In genomic region chr14:58331111-58331510, GRCh38 we compare ENCODE assay signal across 8 cellular contexts. TPM values are rescaled to one million over a fixed set of nuclear protein-coding genes. Genes with fewer than 3 reads are reported as not detected.
DNase-seq lines count a peak whose midpoint lies in the region; ATAC-seq and TF ChIP-seq lines count a peak whose summit lies in the region.

No MANE protein-coding gene starts in this region.

- H2AFZ ChIP-seq in neuronal stem cell (ENCODE audit: low read length) = peak overlapping the region; percentile 73

- CTCF ChIA-PET in RWPE1 (lab: Yijun Ruan, JAX) = no interaction called here

- no peaks in the 10 kb centered on the region for H3K27me3 ChIP-seq in foreskin keratinocyte
- H3K27me3 ChIP-seq in neuronal stem cell (ENCODE audit: control insufficient read depth in 3 of 3, insufficient read depth in 3 of 3, low read depth in 1 of 3, low read length in 3 of 3) = no peaks in the 10 kb centered on the region
- H3K27me3 ChIP-seq in stomach smooth muscle (ENCODE audit: control insufficient read depth in 1 of 2, insufficient read depth in 2 of 2, low read length in 2 of 2) = no peaks in the 10 kb centered on the region

- H3K9ac ChIP-seq in neuronal stem cell (ENCODE audit: low read depth, low read length, poor library complexity) (no peak overlapping the region), stomach smooth muscle (ENCODE audit: low read length in 2 of 2) (peak overlapping the region in 1 of 2 donors; percentile 30)

- TF ChIP-seq CTCF in RWPE1 (conservative IDR thresholded peaks at IDR 0.05; ENCODE audit: low read depth) = no peak
- TF ChIP-seq CTCF in foreskin keratinocyte (conservative IDR thresholded peaks at IDR 0.05) = no peak

- peak overlapping the region; percentile 35 for H3K4me2 ChIP-seq in neuronal stem cell (ENCODE audit: insufficient read depth, low read length, poor library complexity, severe bottlenecking)

- H3K4me3 ChIP-seq in neuronal stem cell (ENCODE audit: low read length in 2 of 2) (peak overlapping the region in 1 of 2 donors; percentile 41), stomach smooth muscle (ENCODE audit: low read length in 2 of 2) (peak overlapping the region; percentile 53 to 57)

- H3K18ac ChIP-seq in neuronal stem cell (ENCODE audit: low read length) = no peak overlapping the region

- no peak overlapping the region for H3K4ac ChIP-seq in neuronal stem cell (ENCODE audit: low read length)

- H2BK120ac ChIP-seq in neuronal stem cell (ENCODE audit: low read depth, low read length) = no peak overlapping the region

- no peak overlapping the region for H3K27ac ChIP-seq in RWPE1
- H3K27ac ChIP-seq in foreskin keratinocyte = no peak overlapping the region
- H3K27ac ChIP-seq in neuronal stem cell (replicated peaks; ENCODE audit: low read length) = no peak overlapping the region
- H3K27ac ChIP-seq in stomach smooth muscle (ENCODE audit: low read length) = peak overlapping the region; percentile 26

- H3K36me3 ChIP-seq in neuronal stem cell (replicated peaks in 1 of 2; ENCODE audit: control insufficient read depth in 2 of 2, insufficient read depth in 2 of 2, low read length in 2 of 2) (peaks cover 7 to 70% of the 10 kb centered on the region in 2 donors), stomach smooth muscle (ENCODE audit: control insufficient read depth in 2 of 2, insufficient read depth in 2 of 2, low read length in 2 of 2) (peaks cover 3 to 13% of the 10 kb centered on the region in 2 donors)

- no peak overlapping the region for H2AK5ac ChIP-seq in neuronal stem cell (ENCODE audit: low read depth, low read length)

- H2BK5ac ChIP-seq in neuronal stem cell (ENCODE audit: low read length) = no peak overlapping the region

- no peak overlapping the region for H3K23ac ChIP-seq in neuronal stem cell (ENCODE audit: low read depth, low read length, poor library complexity)

- H3K79me1 ChIP-seq in neuronal stem cell (ENCODE audit: low read depth, low read length) = no peaks in the 10 kb centered on the region

- H2BK15ac ChIP-seq in neuronal stem cell (ENCODE audit: low read length) = no peak overlapping the region

- H3K14ac ChIP-seq in neuronal stem cell (ENCODE audit: low read length) = no peak overlapping the region

- POLR2A ChIA-PET in RWPE1 (lab: Yijun Ruan, JAX; ENCODE audit: low non-redundant PET) = no interaction called here

- H3K4me1 ChIP-seq in foreskin keratinocyte (peaks cover 13% of the 10 kb centered on the region), neuronal stem cell (ENCODE audit: control insufficient read depth in 2 of 2, insufficient read depth in 1 of 2, low read depth in 1 of 2, low read length in 2 of 2) (peaks cover 2 to 7% of the 10 kb centered on the region in 2 donors), stomach smooth muscle (ENCODE audit: control insufficient read depth, insufficient read depth, low read length) (no peaks in the 10 kb centered on the region)

- no CpG with 5 or more reads among the region's 5 CpGs for WGBS in neuronal stem cell (ENCODE audit: extremely low coverage in 2 of 2, insufficient read length in 2 of 2, insufficient replicate concordance in 1 of 2), 2 donors

- H3K9me3 ChIP-seq in neuronal stem cell (replicated peaks in 1 of 2; ENCODE audit: control insufficient read depth in 2 of 2, insufficient read depth in 1 of 2, low read depth in 1 of 2, low read length in 2 of 2) = no peaks in the 10 kb centered on the region
- H3K9me3 ChIP-seq in stomach smooth muscle (ENCODE audit: control insufficient read depth in 2 of 2, low read length in 2 of 2) = no peaks in the 10 kb centered on the region

- H4K8ac ChIP-seq in neuronal stem cell (ENCODE audit: low read depth, low read length) = no peak overlapping the region

- H4K91ac ChIP-seq in neuronal stem cell (ENCODE audit: low read depth, low read length, poor library complexity) = no peak overlapping the region

- no peak overlapping the region for H2BK12ac ChIP-seq in neuronal stem cell (ENCODE audit: low read length)

- ATAC-seq in foreskin keratinocyte = peak; percentile 89

- DNase-seq in DMS53 treated with DMSO at 0.1 percent for 48 hours (lab: John Stamatoyannopoulos, UW; ENCODE audit: unreplicated experiment) (peak; percentile 96), H4 (ENCODE audit: low spot score) (peak; percentile 96), LHCN-M2 (ENCODE audit: low read depth) (peak; percentile 95), RWPE1 (ENCODE audit: low spot score) (peak; percentile 59), foreskin keratinocyte (peak; percentile 67 to 85), neuronal stem cell (ENCODE audit: low spot score) (peak; percentile 46)
- peak; percentile 84 for DNase-seq in activated gamma-delta T cell treated with anti-CD3 and anti-CD28 coated beads, Interleukin-2, amount 50 U/mL, for 16 hours (ENCODE audit: low read depth)

RNA-seq across cellular contexts. Expression of gene ARID4A, which starts 32.8 kb away (rescaled TPM):
- total RNA-seq in H4 (2014; rRNA removed; shearing (Covaris generic)) = 2.3 and 3.9 TPM in 2 replicates
- 6.1 and 8.2 TPM in 2 replicates for total RNA-seq in LHCN-M2 (2014; rRNA removed)
- polyA plus RNA-seq in LHCN-M2 (2012) = 3.0 TPM
- total RNA-seq in foreskin keratinocyte = 6.2 and 6.4 TPM in 2 replicates
- 0.94 and 1.1 TPM in 2 replicates for polyA plus RNA-seq in foreskin keratinocyte
- 24.6 TPM for polyA plus RNA-seq in neuronal stem cell (2013, experiment 1 of 2)
- polyA plus RNA-seq in neuronal stem cell (2013, experiment 2 of 2) = 24.5 TPM

Comparison
In these comparisons a context has a peak if more than half of its experiments do, and no peak if none do; other contexts are left out.
1. DNase-seq: peak in every context shown above with its lines; median percentile 96 in DMS53 treated with DMSO at 0.1 percent for 48 hours; 96 in H4; 95 in LHCN-M2; 84 in activated gamma-delta T cell treated with anti-CD3 and anti-CD28 coated beads, Interleukin-2, amount 50 U/mL, for 16 hours; 76 in foreskin keratinocyte; 59 in RWPE1; 46 in neuronal stem cell.